ENCODE assay signal across 1 cellular context in genomic region chr14:31194095-31194494, GRCh38.
TF ChIP-seq lines count a peak whose summit lies in the region.

No MANE protein-coding gene starts in this region.

TF ChIP-seq in HCT116, 20 proteins besides CTCF, POLR2A, EP300 and RAD21:
- TF ChIP-seq CEBPB (IDR thresholded peaks at IDR 0.05; ENCODE audit: low read depth) (no peak), FOSL1 (IDR thresholded peaks at IDR 0.05; ENCODE audit: low read depth) (0 out of 2 replicates have a peak, but pooled peaks have one; percentile 25)
TF ChIP-seq in HCT116: peak in this region for 1.
